1 cellular context compared by ENCODE assay signal in genomic region chr4:185106353-185106752, GRCh38.
TF ChIP-seq lines count a peak whose summit lies in the region.

No MANE protein-coding gene starts in this region.

TF ChIP-seq in SK-N-SH treated with all-trans-retinoic acid at 6 μM for 48 hours, 23 proteins besides CTCF, POLR2A, EP300 and RAD21 (continued from another document):
- TF ChIP-seq CREB5 (CRISPR knock-in tag; IDR thresholded peaks at IDR 0.05; ENCODE audit: low read depth) (no peak), BACH2 (CRISPR knock-in tag; IDR thresholded peaks at IDR 0.05; ENCODE audit: borderline replicate concordance) (no peak)
TF ChIP-seq in SK-N-SH treated with all-trans-retinoic acid at 6 μM for 48 hours: peak in this region for 0.
